In genomic region chr15:41979493-41980266, GRCh38 we compare ENCODE assay signal across 29 cellular contexts. TPM values are rescaled to one million over a fixed set of nuclear protein-coding genes. Genes with fewer than 3 reads are reported as not detected.
DNase-seq lines count a peak whose midpoint lies in the region; ATAC-seq, FAIRE-seq and TF ChIP-seq lines count a peak whose summit lies in the region.
"Had no signal": no experiment of that assay in that cellular context is flagged by ENCODE, and none has a peak within 500 bp of the region (broad histone marks: within the 10 kb centered on the region; RNA-seq: fewer than 3 reads in every experiment).

No MANE protein-coding gene starts in this region.

- DNase-seq in HT-29 (ENCODE audit: low spot score) (peak; percentile 54), keratinocyte (ENCODE audit: low read depth, low spot score) (no peak), sciatic nerve (ENCODE audit: low spot score) (peak; percentile 10), pons (ENCODE audit: low spot score) (no peak), GM13976 (ENCODE audit: low spot score) (no peak), left ventricle myocardium superior (no peak)
- no peak for DNase-seq in activated T-helper 1 cell treated with anti-CD3 and anti-CD28 coated beads, Interleukin-12 subunit alpha, Interleukin-12 subunit beta, Interleukin-2, Interleukin-4 antibody, amounts not matched to agents 30 ng/mL and 10 ng/mL and 1 ng/mL, durations not matched to agents 14 hours and 24 hours and 36 hours (ENCODE audit: low spot score)
- DNase-seq in stimulated activated CD4-positive, alpha-beta T cell treated with anti-CD3 and anti-CD28 coated beads, Interleukin-15, amount 100 ng/mL, for 24 hours, result no peak
- DNase-seq: activated naive CD4-positive, alpha-beta T cell; activated T-cell treated with anti-CD3 and anti-CD28 coated beads, Interleukin-2, amount 50 U/mL, for 1 hour; CD4-positive, alpha-beta T cell; DMS153; GF-D8; hippocampal formation; KBM-7; naive B cell; NCI-H146; NCI-H524 treated with DMSO at 0.1 percent for 48 hours; occipital lobe; RPMI8226; WERI-Rb-1 had no signal

- H3K79me2 ChIP-seq in keratinocyte (ENCODE audit: control insufficient read depth, insufficient read depth, low read length), result no peaks in the 10 kb centered on the region

- no peaks in the 10 kb centered on the region for H4K20me1 ChIP-seq in keratinocyte (ENCODE audit: control insufficient read depth, extremely low read depth, insufficient read depth, low read length)

- peak overlapping the region; percentile 28 for H3K4me3 Mint-ChIP-seq in activated T-helper 1 cell treated with anti-CD3 and anti-CD28 coated beads, Interleukin-12 subunit alpha, Interleukin-12 subunit beta, Interleukin-2, Interleukin-4 antibody, amounts not matched to agents 30 ng/mL and 10 ng/mL and 1 ng/mL, durations not matched to agents 14 hours and 24 hours and 36 hours
- H3K4me3 Mint-ChIP-seq: CD4-positive, alpha-beta T cell; naive B cell; T-helper 2 cell treated with Interferon-gamma antibody and Interleukin-4, amounts not matched to agents 5 μg/mL and 100 μg/mL, for 36 hours had no signal

- no peak for ATAC-seq in sciatic nerve
- ATAC-seq in left ventricle myocardium superior, result no peak
- ATAC-seq: HCT116, SK-N-SH treated with all-trans-retinoic acid at 6 μM for 48 hours had no signal

- H3K9me3 ChIP-seq in keratinocyte (ENCODE audit: control insufficient read depth, low read depth, low read length), result no peaks in the 10 kb centered on the region
- H3K9me3 ChIP-seq: right atrium auricular region had no signal

- H3K4me1 Mint-ChIP-seq in activated T-helper 1 cell treated with anti-CD3 and anti-CD28 coated beads, Interleukin-12 subunit alpha, Interleukin-12 subunit beta, Interleukin-2, Interleukin-4 antibody, amounts not matched to agents 30 ng/mL and 10 ng/mL and 1 ng/mL, durations not matched to agents 14 hours and 24 hours and 36 hours (ENCODE audit: low read depth), result peaks cover 49% of the 10 kb centered on the region
- H3K4me1 Mint-ChIP-seq: naive B cell had no signal

- no peaks in the 10 kb centered on the region for H3K36me3 Mint-ChIP-seq in activated T-helper 1 cell treated with anti-CD3 and anti-CD28 coated beads, Interleukin-12 subunit alpha, Interleukin-12 subunit beta, Interleukin-2, Interleukin-4 antibody, amounts not matched to agents 30 ng/mL and 10 ng/mL and 1 ng/mL, durations not matched to agents 14 hours and 24 hours and 36 hours (ENCODE audit: low read depth)
- H3K36me3 Mint-ChIP-seq: naive B cell had no signal

- H3K4me3 ChIP-seq in keratinocyte (ENCODE audit: control insufficient read depth in 2 of 3, extremely low read depth in 1 of 3, insufficient read depth in 2 of 3, low read depth in 1 of 3, low read length in 3 of 3), result no peak overlapping the region
- H3K4me3 ChIP-seq: cardiac muscle cell, right atrium auricular region had no signal

- H3K9me3 Mint-ChIP-seq in activated T-helper 1 cell treated with anti-CD3 and anti-CD28 coated beads, Interleukin-12 subunit alpha, Interleukin-12 subunit beta, Interleukin-2, Interleukin-4 antibody, amounts not matched to agents 30 ng/mL and 10 ng/mL and 1 ng/mL, durations not matched to agents 14 hours and 24 hours and 36 hours, result no peaks in the 10 kb centered on the region
- H3K9me3 Mint-ChIP-seq: CD4-positive, alpha-beta T cell; naive B cell; T-helper 2 cell treated with Interferon-gamma antibody and Interleukin-4, amounts not matched to agents 5 μg/mL and 100 μg/mL, for 36 hours had no signal

- H2AFZ ChIP-seq in keratinocyte (ENCODE audit: control insufficient read depth, low read length), result no peak overlapping the region

- intact Hi-C loops in activated T-helper 1 cell treated with anti-CD3 and anti-CD28 coated beads, Interleukin-12 subunit alpha, Interleukin-12 subunit beta, Interleukin-2, Interleukin-4 antibody, amounts not matched to agents 30 ng/mL and 10 ng/mL and 1 ng/mL, durations not matched to agents 14 hours and 24 hours and 36 hours (cut with micrococcal nuclease), result loop anchor here (10.0 kb wide), 1 partner anchor 485 kb away; the partner anchor contains the start of gene ITPKA
- intact Hi-C loops in sciatic nerve (cut with DNase I), result loop anchor here (10.0 kb wide), 1 partner anchor 105 kb away; no protein-coding TSS in a partner anchor
- intact Hi-C loops in left ventricle myocardium superior (cut with micrococcal nuclease), result no loop called here

- FAIRE-seq in keratinocyte (lab: Jason Lieb, UNC), result peak; percentile 29
- FAIRE-seq: frontal cortex had no signal

- peaks cover 7% of the 10 kb centered on the region for H3K27me3 Mint-ChIP-seq in activated T-helper 1 cell treated with anti-CD3 and anti-CD28 coated beads, Interleukin-12 subunit alpha, Interleukin-12 subunit beta, Interleukin-2, Interleukin-4 antibody, amounts not matched to agents 30 ng/mL and 10 ng/mL and 1 ng/mL, durations not matched to agents 14 hours and 24 hours and 36 hours (ENCODE audit: insufficient read depth)

- no peak for TF ChIP-seq CTCF in keratinocyte (optimal IDR thresholded peaks at IDR 0.05 in 1 of 3, IDR thresholded peaks at IDR 0.05 in 1 of 3, conservative IDR thresholded peaks at IDR 0.05 in 1 of 3; ENCODE audit: extremely low read depth in 1 of 3, insufficient read depth in 2 of 3, low read length in 3 of 3)
- no peak for TF ChIP-seq CTCF in GM13976 (IDR thresholded peaks at IDR 0.05; ENCODE audit: borderline replicate concordance, control extremely low read depth, extremely low read depth, insufficient read depth, missing control alignments)

- no peaks in the 10 kb centered on the region for H3K9me1 ChIP-seq in keratinocyte (ENCODE audit: control insufficient read depth, extremely low read depth, insufficient read depth, low read length)

- no peaks in the 10 kb centered on the region for H3K27me3 ChIP-seq in keratinocyte (ENCODE audit: control insufficient read depth, extremely low read depth, insufficient read depth, low read length)
- H3K27me3 ChIP-seq: cardiac muscle cell, right atrium auricular region had no signal

- no peak overlapping the region for H3K9ac ChIP-seq in keratinocyte (ENCODE audit: control insufficient read depth, extremely low read depth, insufficient read depth, low read length)

- no peak overlapping the region for H3K27ac ChIP-seq in keratinocyte (ENCODE audit: control insufficient read depth, insufficient read depth, low read length)
- H3K27ac ChIP-seq: cardiac muscle cell, right atrium auricular region, WERI-Rb-1 had no signal

- dilution Hi-C loops in keratinocyte (cut with MboI; ENCODE audit: extremely low pct_ligation_motif_present, low sequenced_read_pairs), result no loop called here

- in situ Hi-C loops in GM13976 (cut with MboI; ENCODE audit: low sequenced_read_pairs, unreplicated experiment), result no loop called here

- H3K4me2 ChIP-seq in keratinocyte (ENCODE audit: control insufficient read depth, extremely low read depth, insufficient read depth, low read depth, low read length), result peak overlapping the region; percentile 47

- H3K27ac Mint-ChIP-seq in activated T-helper 1 cell treated with anti-CD3 and anti-CD28 coated beads, Interleukin-12 subunit alpha, Interleukin-12 subunit beta, Interleukin-2, Interleukin-4 antibody, amounts not matched to agents 30 ng/mL and 10 ng/mL and 1 ng/mL, durations not matched to agents 14 hours and 24 hours and 36 hours, result no peak overlapping the region
- H3K27ac Mint-ChIP-seq: CD4-positive, alpha-beta T cell; naive B cell; T-helper 2 cell treated with Interferon-gamma antibody and Interleukin-4, amounts not matched to agents 5 μg/mL and 100 μg/mL, for 36 hours had no signal

- H3K36me3 ChIP-seq in keratinocyte (ENCODE audit: control insufficient read depth in 2 of 2, extremely low read depth in 1 of 2, insufficient read depth in 2 of 2, low read length in 2 of 2), result no peaks in the 10 kb centered on the region
- H3K36me3 ChIP-seq: cardiac muscle cell, right atrium auricular region, WERI-Rb-1 had no signal

- H3K4me1 ChIP-seq in keratinocyte (ENCODE audit: control insufficient read depth, extremely low read depth, insufficient read depth, low read length), result peaks cover 13% of the 10 kb centered on the region

RNA-seq across cellular contexts. Expression of gene EHD4, which starts 7.3 kb away (rescaled TPM):
- total RNA-seq in HT-29 (2014; rRNA removed; shearing (Covaris generic)), result 54.2 and 60.6 TPM in 2 replicates
- 29.5 and 30.1 TPM in 2 replicates for total RNA-seq in activated T-helper 1 cell treated with anti-CD3 and anti-CD28 coated beads, Interleukin-12 subunit alpha, Interleukin-12 subunit beta, Interleukin-2, Interleukin-4 antibody, amounts not matched to agents 30 ng/mL and 10 ng/mL and 1 ng/mL, durations not matched to agents 14 hours and 24 hours and 36 hours
- 29.5 to 49.7 TPM (median 31.5 TPM) in 3 replicates for polyA plus RNA-seq in keratinocyte
- polyA plus RNA-seq in keratinocyte (2011; ENCODE audit: low read depth), result 8.7 TPM
- 28.5 and 34.1 TPM in 2 replicates for polyA plus RNA-seq in keratinocyte (2011; cell fraction: cytosol; rRNA removed)
- polyA plus RNA-seq in keratinocyte (2011; cell fraction: nucleus; rRNA removed), result 27.7 and 35.2 TPM in 2 replicates
- polyA plus RNA-seq in keratinocyte (2012; ENCODE audit: low replicate concordance), result 21.9 and 42.9 TPM in 2 replicates
- 39.6 to 55.1 TPM (median 41.8 TPM) in 3 replicates for polyA minus RNA-seq in keratinocyte
- polyA minus RNA-seq in keratinocyte (2011; cell fraction: cytosol; rRNA and poly(A)+ RNA removed), result 58.7 TPM
- 27.5 and 35.1 TPM in 2 replicates for polyA minus RNA-seq in keratinocyte (2011; cell fraction: nucleus; rRNA and poly(A)+ RNA removed)
- 27.3 TPM for total RNA-seq in sciatic nerve
- 53.5 TPM for total RNA-seq in left ventricle myocardium superior

RNA-seq across cellular contexts. Expression of gene PLA2G4E, which starts 41.2 kb away (rescaled TPM):
- not detected in 2 replicates for total RNA-seq in HT-29 (2014; rRNA removed; shearing (Covaris generic))
- total RNA-seq in activated T-helper 1 cell treated with anti-CD3 and anti-CD28 coated beads, Interleukin-12 subunit alpha, Interleukin-12 subunit beta, Interleukin-2, Interleukin-4 antibody, amounts not matched to agents 30 ng/mL and 10 ng/mL and 1 ng/mL, durations not matched to agents 14 hours and 24 hours and 36 hours, result not detected in 2 replicates
- 1.1 to 6.7 TPM (median 3.5 TPM) in 3 replicates for polyA plus RNA-seq in keratinocyte
- polyA plus RNA-seq in keratinocyte (2011; ENCODE audit: low read depth), result 16.7 TPM
- polyA plus RNA-seq in keratinocyte (2011; cell fraction: cytosol; rRNA removed), result 1.0 and 1.7 TPM in 2 replicates
- 7.9 and 10.2 TPM in 2 replicates for polyA plus RNA-seq in keratinocyte (2011; cell fraction: nucleus; rRNA removed)
- 0.96 and 41.0 TPM in 2 replicates for polyA plus RNA-seq in keratinocyte (2012; ENCODE audit: low replicate concordance)
- polyA minus RNA-seq in keratinocyte, result 2.3 to 3.8 TPM (median 2.4 TPM) in 3 replicates
- 1.3 TPM for polyA minus RNA-seq in keratinocyte (2011; cell fraction: cytosol; rRNA and poly(A)+ RNA removed)
- 5.5 and 6.4 TPM in 2 replicates for polyA minus RNA-seq in keratinocyte (2011; cell fraction: nucleus; rRNA and poly(A)+ RNA removed)
- total RNA-seq in sciatic nerve (not detected), left ventricle myocardium superior (not detected)
- total RNA-seq: CD4-positive, alpha-beta T cell; frontal cortex; lung microvascular endothelial cell; occipital lobe; subcutaneous adipose tissue had no signal
- polyA plus RNA-seq: cardiac muscle cell had no signal

Comparison
In these comparisons a context has a peak if more than half of its experiments do, and no peak if none do; other contexts are left out.
1. DNase-seq: peak in HT-29 (single experiment) and sciatic nerve (single experiment); none in activated T-helper 1 cell treated with anti-CD3 and anti-CD28 coated beads, Interleukin-12 subunit alpha, Interleukin-12 subunit beta, Interleukin-2, Interleukin-4 antibody, amounts not matched to agents 30 ng/mL and 10 ng/mL and 1 ng/mL, durations not matched to agents 14 hours and 24 hours and 36 hours (single experiment), keratinocyte (single experiment), stimulated activated CD4-positive, alpha-beta T cell treated with anti-CD3 and anti-CD28 coated beads, Interleukin-15, amount 100 ng/mL, for 24 hours (single experiment), pons (single experiment), GM13976 (single experiment) and left ventricle myocardium superior (single experiment).